Comparison of ENCODE assay signal across 31 cellular contexts in the genomic region with DNA sequence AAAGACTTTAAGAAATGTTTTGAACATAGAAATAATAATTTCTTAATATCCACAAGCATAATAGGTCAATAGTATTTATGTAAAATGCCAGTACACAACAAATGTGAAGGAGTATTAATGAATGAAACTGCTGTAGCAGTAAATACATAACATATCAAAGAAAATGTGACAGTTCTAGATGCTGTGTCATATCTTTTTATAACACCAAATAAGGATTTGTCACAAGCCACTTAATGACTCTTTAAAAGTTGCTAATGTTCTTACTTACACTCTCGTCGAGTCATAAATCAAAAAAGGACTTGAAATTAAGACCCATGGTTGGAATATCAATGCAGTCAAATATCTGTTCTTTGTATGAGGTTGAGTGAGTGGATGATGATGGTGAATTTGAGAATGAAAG.
"Had no signal": no experiment of that assay in that cellular context is flagged by ENCODE, and none has a peak within 500 bp of the region (broad histone marks: within the 10 kb centered on the region; RNA-seq: fewer than 3 reads in every experiment).

No MANE protein-coding gene starts in this region.

- H3K9me3 Mint-ChIP-seq: activated CD4-positive, alpha-beta memory T cell treated with anti-CD3 and anti-CD28 coated beads for 36 hours had no signal

- H3K36me3 Mint-ChIP-seq: activated CD4-positive, alpha-beta memory T cell treated with anti-CD3 and anti-CD28 coated beads for 36 hours; activated naive CD8-positive, alpha-beta T cell had no signal

- H3K4me3 ChIP-seq: Peyer's patch, SJCRH30, SK-N-MC had no signal

- H3K9me3 ChIP-seq: Peyer's patch, SJCRH30 had no signal

- ATAC-seq: PC-3 had no signal

- FAIRE-seq: TTC549 had no signal

- H3K27me3 Mint-ChIP-seq: activated CD4-positive, alpha-beta memory T cell treated with anti-CD3 and anti-CD28 coated beads for 36 hours; activated naive CD8-positive, alpha-beta T cell had no signal

- H3K27me3 ChIP-seq: Peyer's patch, SJCRH30 had no signal

- H3K27ac ChIP-seq: KMS-11, Peyer's patch, SJCRH30, SK-N-MC had no signal

- H3K4me2 ChIP-seq: KMS-11 had no signal

- H3K27ac Mint-ChIP-seq: activated CD4-positive, alpha-beta memory T cell treated with anti-CD3 and anti-CD28 coated beads for 36 hours; activated naive CD4-positive, alpha-beta T cell treated with anti-CD3 and anti-CD28 coated beads, Interleukin-2, amount 10 ng/mL, durations not matched to agents 7 days and 5 days; activated naive CD8-positive, alpha-beta T cell; activated T-helper 1 cell treated with anti-CD3 and anti-CD28 coated beads, Interleukin-12 subunit alpha, Interleukin-12 subunit beta, Interleukin-2, Interleukin-4 antibody, amounts not matched to agents 30 ng/mL and 10 ng/mL and 1 ng/mL, durations not matched to agents 14 hours and 24 hours and 36 hours; T-helper 2 cell treated with Interferon-gamma antibody and Interleukin-4, amounts not matched to agents 5 μg/mL and 100 μg/mL, for 36 hours had no signal

- H3K4me3 Mint-ChIP-seq: activated CD4-positive, alpha-beta memory T cell treated with anti-CD3 and anti-CD28 coated beads for 36 hours; activated naive CD4-positive, alpha-beta T cell treated with anti-CD3 and anti-CD28 coated beads, Interleukin-2, amount 10 ng/mL, durations not matched to agents 7 days and 5 days; activated naive CD8-positive, alpha-beta T cell; activated T-helper 1 cell treated with anti-CD3 and anti-CD28 coated beads, Interleukin-12 subunit alpha, Interleukin-12 subunit beta, Interleukin-2, Interleukin-4 antibody, amounts not matched to agents 30 ng/mL and 10 ng/mL and 1 ng/mL, durations not matched to agents 14 hours and 24 hours and 36 hours; T-helper 2 cell treated with Interferon-gamma antibody and Interleukin-4, amounts not matched to agents 5 μg/mL and 100 μg/mL, for 36 hours had no signal

- DNase-seq: activated CD4-positive, alpha-beta memory T cell treated with anti-CD3 and anti-CD28 coated beads for 36 hours; activated CD4-positive, alpha-beta T cell treated with anti-CD3 and anti-CD28 coated beads for 4 hours; activated CD4-positive, alpha-beta T cell treated with anti-CD3 and anti-CD28 coated beads, Interleukin-2, amount 50 U/mL, for 1 hour; activated CD4-positive, CD25-positive, alpha-beta regulatory T cell treated with anti-CD3 and anti-CD28 coated beads, Interleukin-2, amount 50 U/mL, for 72 hours; activated CD8-positive, alpha-beta memory T cell treated with anti-CD3 and anti-CD28 coated beads, Interleukin-2, amount 50 U/mL, for 4 hours; activated effector memory CD4-positive, alpha-beta T cell treated with Interleukin-2 at 50 U/mL for 16 hours; activated naive CD4-positive, alpha-beta T cell treated with anti-CD3 and anti-CD28 coated beads, Interleukin-2, amount 10 ng/mL, durations not matched to agents 7 days and 5 days; amniotic stem cell; aorta; NCI-H1092 treated with DMSO at 0.1 percent for 48 hours; NCI-H1417; NCI-H146; NCI-H187; NCI-H2029 treated with DMSO at 0.1 percent for 48 hours; NCI-H2107; NCI-H2171; NCI-H510A; NCI-H526; NCI-H748 treated with DMSO at 0.1 percent for 48 hours; NK-92 treated with Interleukin-12 subunit alpha and Interleukin-12 subunit beta, amount 100 ng/mL, for 24 hours; PC-3; Peyer's patch; RPMI8226; SHP77; SJCRH30 had no signal

- H3K4me1 ChIP-seq: Peyer's patch, SJCRH30 had no signal

- H3K36me3 ChIP-seq: Peyer's patch had no signal

- H3K9ac ChIP-seq: KMS-11 had no signal
